ENCODE assay signal across 1 cellular context in the genomic region with DNA sequence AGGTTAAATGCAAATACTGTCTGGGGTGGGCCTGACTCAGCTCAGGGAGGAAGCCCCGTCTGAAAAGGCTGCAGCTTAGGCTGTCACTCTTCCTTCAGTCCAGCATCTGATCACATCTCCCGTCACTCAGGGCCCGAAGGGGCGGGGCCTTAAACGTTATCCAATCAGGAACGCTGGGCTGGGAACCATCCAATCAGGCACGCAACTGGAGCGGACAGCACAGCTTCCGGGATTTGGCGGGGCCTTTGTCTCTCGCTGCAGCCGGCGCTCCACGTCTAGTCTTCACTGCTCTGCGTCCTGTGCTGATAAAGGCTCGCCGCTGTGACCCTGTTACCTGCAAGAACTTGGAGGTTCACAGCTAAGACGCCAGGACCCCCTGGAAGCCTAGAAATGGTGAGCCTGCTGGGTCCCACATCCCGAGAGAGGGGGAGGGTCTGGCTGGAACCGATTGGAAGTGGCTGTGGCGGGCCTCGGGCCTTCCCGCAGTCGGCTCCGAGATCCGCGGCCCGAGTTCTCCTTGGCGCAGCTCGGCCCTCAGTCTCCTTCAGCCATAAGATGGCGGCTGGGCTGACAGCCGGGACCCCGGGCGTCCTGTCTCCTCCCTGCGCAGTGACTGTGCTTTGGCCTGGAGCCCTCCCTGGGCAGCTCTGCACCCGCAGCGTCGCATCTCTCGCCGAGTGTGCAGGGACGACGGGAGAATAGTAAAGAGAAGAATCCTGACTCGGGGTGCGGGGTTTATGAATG.
TF ChIP-seq lines count a peak whose summit lies in the region.

TSS of gene ZNF92 (plus strand) at position 248 of the 744 bp plus-strand sequence. CDS start at position 391, 143 bp downstream.

TF ChIP-seq in HepG2, 621 proteins besides CTCF, POLR2A, EP300 and RAD21 (continued from another document and continues in another):
- TF ChIP-seq SOX6 (IDR thresholded peaks at IDR 0.05) (no peak), SOX6 (CRISPR knock-in tag; IDR thresholded peaks at IDR 0.05) (peak; percentile 45; the same call in 1 of the 2 replicates), IRF2 (CRISPR knock-in tag; IDR thresholded peaks at IDR 0.05) (no peak), ETS1 (CRISPR knock-in tag; IDR thresholded peaks at IDR 0.05) (no peak), ZNF674 (CRISPR knock-in tag; IDR thresholded peaks at IDR 0.05; ENCODE audit: low read depth) (no peak), ZNF720 (CRISPR knock-in tag; IDR thresholded peaks at IDR 0.05) (no peak), ZNF205 (CRISPR knock-in tag; IDR thresholded peaks at IDR 0.05) (peak; percentile 27; the same call in 1 of the 2 replicates), SMC3 (IDR thresholded peaks at IDR 0.05; ENCODE audit: low read length) (no peak), NFIB (CRISPR knock-in tag; IDR thresholded peaks at IDR 0.05; ENCODE audit: borderline replicate concordance) (no peak), REST (IDR thresholded peaks at IDR 0.05; ENCODE audit: borderline replicate concordance in 1 of 2, low read depth in 1 of 2, low read length in 2 of 2) (peak in 1 of 2 experiments; percentile 13; a peak in 1 of 4 replicates), ZBTB8A (CRISPR knock-in tag; IDR thresholded peaks at IDR 0.05; ENCODE audit: borderline replicate concordance, low read depth) (no peak; the same call in 1 of the 2 replicates), ZNF235 (CRISPR knock-in tag; IDR thresholded peaks at IDR 0.05; ENCODE audit: borderline replicate concordance) (peak; percentile 66; the same call in 1 of the 2 replicates), MIXL1 (CRISPR knock-in tag; IDR thresholded peaks at IDR 0.05) (no peak), TRIM22 (IDR thresholded peaks at IDR 0.05) (no peak), NBN (conservative IDR thresholded peaks at IDR 0.05) (no peak), RBAK (CRISPR knock-in tag; IDR thresholded peaks at IDR 0.05) (no peak), ZNF430 (CRISPR knock-in tag; IDR thresholded peaks at IDR 0.05) (no peak), ZNF547 (CRISPR knock-in tag; IDR thresholded peaks at IDR 0.05) (peak; percentile 79), IKZF4 (CRISPR knock-in tag; IDR thresholded peaks at IDR 0.05; ENCODE audit: borderline replicate concordance, low read depth, not compliant biosample characterization) (no peak), ZNF746 (CRISPR knock-in tag; IDR thresholded peaks at IDR 0.05) (no peak), ZFP90 (CRISPR knock-in tag; IDR thresholded peaks at IDR 0.05; ENCODE audit: borderline replicate concordance) (peak; percentile 74; the same call in 1 of the 2 replicates), ERF (CRISPR knock-in tag; IDR thresholded peaks at IDR 0.05) (no peak; the same call in 1 of the 2 replicates), ZNF414 (CRISPR knock-in tag; IDR thresholded peaks at IDR 0.05) (no peak), ELK4 (CRISPR knock-in tag; IDR thresholded peaks at IDR 0.05; ENCODE audit: borderline replicate concordance) (no peak), ZC3H4 (CRISPR knock-in tag; IDR thresholded peaks at IDR 0.05; ENCODE audit: borderline replicate concordance) (no peak), TFAP4 (IDR thresholded peaks at IDR 0.05; ENCODE audit: borderline replicate concordance, low read depth) (peak; percentile 38; the same call in 1 of the 2 replicates), ZNF784 (CRISPR knock-in tag; IDR thresholded peaks at IDR 0.05; ENCODE audit: borderline replicate concordance) (peak; percentile 45; the same call in 1 of the 2 replicates), U2AF2 (IDR thresholded peaks at IDR 0.05; ENCODE audit: low read depth, low read length) (no peak), TSC22D2 (CRISPR knock-in tag; IDR thresholded peaks at IDR 0.05; ENCODE audit: borderline replicate concordance) (no peak; the same call in 1 of the 2 replicates), RFX3 (CRISPR knock-in tag; IDR thresholded peaks at IDR 0.05) (no peak), PPARG (CRISPR knock-in tag; conservative IDR thresholded peaks at IDR 0.05) (0 out of 2 replicates have a peak, but pooled peaks have one; percentile 27), SMYD3 (CRISPR knock-in tag; IDR thresholded peaks at IDR 0.05) (no peak), SIN3B (IDR thresholded peaks at IDR 0.05; ENCODE audit: low read length) (peak; percentile 90), TOPORS (CRISPR knock-in tag; IDR thresholded peaks at IDR 0.05) (no peak; the same call in 1 of the 2 replicates), ELF4 (CRISPR knock-in tag; IDR thresholded peaks at IDR 0.05; ENCODE audit: borderline replicate concordance) (peak; percentile 96; the same call in 1 of the 2 replicates), HNRNPK (IDR thresholded peaks at IDR 0.05; ENCODE audit: low read depth, low read length, poor library complexity, severe bottlenecking) (no peak), EZH2 (conservative IDR thresholded peaks at IDR 0.05; ENCODE audit: low read depth, low read length) (no peak), ZNF724P (CRISPR knock-in tag; IDR thresholded peaks at IDR 0.05; ENCODE audit: borderline replicate concordance) (0 out of 2 replicates have a peak, but pooled peaks have one; percentile 25), BCL6 (CRISPR knock-in tag; IDR thresholded peaks at IDR 0.05) (no peak), SALL2 (CRISPR knock-in tag; IDR thresholded peaks at IDR 0.05) (no peak), WIZ (CRISPR knock-in tag; IDR thresholded peaks at IDR 0.05) (no peak), SMAD3 (CRISPR knock-in tag; IDR thresholded peaks at IDR 0.05) (no peak), GLI4 (CRISPR knock-in tag; IDR thresholded peaks at IDR 0.05; ENCODE audit: borderline replicate concordance) (0 out of 2 replicates have a peak, but pooled peaks have one; percentile 27), RNF2 (conservative IDR thresholded peaks at IDR 0.05; ENCODE audit: low read depth) (no peak), ZNF597 (CRISPR knock-in tag; IDR thresholded peaks at IDR 0.05) (no peak), MAFG (CRISPR knock-in tag; IDR thresholded peaks at IDR 0.05) (no peak), TOE1 (CRISPR knock-in tag; IDR thresholded peaks at IDR 0.05) (no peak)
- TF ChIP-seq, protein P1, sequence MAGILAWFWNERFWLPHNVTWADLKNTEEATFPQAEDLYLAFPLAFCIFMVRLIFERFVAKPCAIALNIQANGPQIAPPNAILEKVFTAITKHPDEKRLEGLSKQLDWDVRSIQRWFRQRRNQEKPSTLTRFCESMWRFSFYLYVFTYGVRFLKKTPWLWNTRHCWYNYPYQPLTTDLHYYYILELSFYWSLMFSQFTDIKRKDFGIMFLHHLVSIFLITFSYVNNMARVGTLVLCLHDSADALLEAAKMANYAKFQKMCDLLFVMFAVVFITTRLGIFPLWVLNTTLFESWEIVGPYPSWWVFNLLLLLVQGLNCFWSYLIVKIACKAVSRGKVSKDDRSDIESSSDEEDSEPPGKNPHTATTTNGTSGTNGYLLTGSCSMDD (CRISPR knock-in tag; IDR thresholded peaks at IDR 0.05): no peak
- TF ChIP-seq, protein P2, sequence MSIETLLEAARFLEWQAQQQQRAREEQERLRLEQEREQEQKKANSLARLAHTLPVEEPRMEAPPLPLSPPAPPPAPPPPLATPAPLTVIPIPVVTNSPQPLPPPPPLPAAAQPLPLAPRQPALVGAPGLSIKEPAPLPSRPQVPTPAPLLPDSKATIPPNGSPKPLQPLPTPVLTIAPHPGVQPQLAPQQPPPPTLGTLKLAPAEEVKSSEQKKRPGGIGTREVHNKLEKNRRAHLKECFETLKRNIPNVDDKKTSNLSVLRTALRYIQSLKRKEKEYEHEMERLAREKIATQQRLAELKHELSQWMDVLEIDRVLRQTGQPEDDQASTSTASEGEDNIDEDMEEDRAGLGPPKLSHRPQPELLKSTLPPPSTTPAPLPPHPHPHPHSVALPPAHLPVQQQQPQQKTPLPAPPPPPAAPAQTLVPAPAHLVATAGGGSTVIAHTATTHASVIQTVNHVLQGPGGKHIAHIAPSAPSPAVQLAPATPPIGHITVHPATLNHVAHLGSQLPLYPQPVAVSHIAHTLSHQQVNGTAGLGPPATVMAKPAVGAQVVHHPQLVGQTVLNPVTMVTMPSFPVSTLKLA (IDR thresholded peaks at IDR 0.05): no peak
- TF ChIP-seq, protein P3, sequence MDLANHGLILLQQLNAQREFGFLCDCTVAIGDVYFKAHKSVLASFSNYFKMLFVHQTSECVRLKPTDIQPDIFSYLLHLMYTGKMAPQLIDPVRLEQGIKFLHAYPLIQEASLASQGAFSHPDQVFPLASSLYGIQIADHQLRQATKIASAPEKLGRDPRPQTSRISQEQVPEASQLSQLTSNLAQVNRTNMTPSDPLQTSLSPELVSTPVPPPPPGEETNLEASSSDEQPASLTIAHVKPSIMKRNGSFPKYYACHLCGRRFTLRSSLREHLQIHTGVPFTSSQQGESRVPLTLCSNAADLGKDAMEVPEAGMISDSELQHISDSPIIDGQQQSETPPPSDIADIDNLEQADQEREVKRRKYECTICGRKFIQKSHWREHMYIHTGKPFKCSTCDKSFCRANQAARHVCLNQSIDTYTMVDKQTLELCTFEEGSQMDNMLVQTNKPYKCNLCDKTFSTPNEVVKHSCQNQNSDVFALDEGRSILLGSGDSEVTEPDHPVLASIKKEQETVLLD (CRISPR knock-in tag; IDR thresholded peaks at IDR 0.05; ENCODE audit: low read depth): no peak
